8 cellular contexts compared by ENCODE assay signal in genomic region chr9:115035872-115036612, GRCh38.
DNase-seq lines count a peak whose midpoint lies in the region; ATAC-seq and TF ChIP-seq lines count a peak whose summit lies in the region.

No MANE protein-coding gene starts in this region.

- intact Hi-C loops in vagina (cut with DNase I), result no loop called here

- peak overlapping the region; percentile 86 for H3K27ac Mint-ChIP-seq in activated T-helper 17 cell treated with anti-CD3 and anti-CD28 coated beads, Interleukin-2, amount 50 U/mL, for 72 hours

- H3K9me3 Mint-ChIP-seq in activated T-helper 17 cell treated with anti-CD3 and anti-CD28 coated beads, Interleukin-2, amount 50 U/mL, for 72 hours, result no peaks in the 10 kb centered on the region

- H3K4me3 Mint-ChIP-seq in activated T-helper 17 cell treated with anti-CD3 and anti-CD28 coated beads, Interleukin-2, amount 50 U/mL, for 72 hours, result peak overlapping the region; percentile 63

- DNase-seq in Daoy (ENCODE audit: low read depth), result peak; percentile 73
- peak; percentile 68 for DNase-seq in kidney tubule cell (ENCODE audit: low spot score)
- no peak for DNase-seq in vagina (ENCODE audit: extremely low spot score in 2 of 2)
- no peak for DNase-seq in inferior parietal cortex (ENCODE audit: extremely low spot score)
- no peak for DNase-seq in SHP77 treated with DMSO at 0.1 percent for 48 hours (lab: John Stamatoyannopoulos, UW)

- H3K4me1 ChIP-seq in vagina, result peaks cover 7% of the 10 kb centered on the region

- ATAC-seq in GM19463 (IDR thresholded peaks at IDR 0.05; ENCODE audit: unreplicated experiment) (peak; percentile 72), HG03457 (IDR thresholded peaks at IDR 0.05; ENCODE audit: unreplicated experiment) (peak; percentile 86)
- ATAC-seq in activated T-helper 17 cell treated with anti-CD3 and anti-CD28 coated beads, Interleukin-2, amount 50 U/mL, for 72 hours (replicated peaks), result peak; percentile 94

- no peaks in the 10 kb centered on the region for H3K36me3 Mint-ChIP-seq in activated T-helper 17 cell treated with anti-CD3 and anti-CD28 coated beads, Interleukin-2, amount 50 U/mL, for 72 hours (ENCODE audit: low read depth)

- H3K36me3 ChIP-seq in vagina, result no peaks in the 10 kb centered on the region

- TF ChIP-seq POLR2A in vagina (IDR thresholded peaks at IDR 0.05), result no peak

- no peak for TF ChIP-seq CTCF in vagina (IDR thresholded peaks at IDR 0.05)

- no peaks in the 10 kb centered on the region for H3K9me3 ChIP-seq in vagina

- H3K4me3 ChIP-seq in vagina, result no peak overlapping the region

- peaks cover 7% of the 10 kb centered on the region for H3K27me3 Mint-ChIP-seq in activated T-helper 17 cell treated with anti-CD3 and anti-CD28 coated beads, Interleukin-2, amount 50 U/mL, for 72 hours

- peak overlapping the region; percentile 36 for H3K27ac ChIP-seq in vagina

- H3K4me1 Mint-ChIP-seq in activated T-helper 17 cell treated with anti-CD3 and anti-CD28 coated beads, Interleukin-2, amount 50 U/mL, for 72 hours, result peaks cover 16% of the 10 kb centered on the region

- no peaks in the 10 kb centered on the region for H3K27me3 ChIP-seq in vagina

Comparison
In these comparisons a context has a peak if more than half of its experiments do, and no peak if none do; other contexts are left out.
1. DNase-seq: peak in Daoy (single experiment) and kidney tubule cell (single experiment); none in vagina (0 of 2), inferior parietal cortex (single experiment) and SHP77 treated with DMSO at 0.1 percent for 48 hours (single experiment).
2. Peak in every context shown above with its lines, with median percentiles within 50 percentile points of each other: ATAC-seq.